Comparison of ENCODE assay signal across 13 cellular contexts in the genomic region with DNA sequence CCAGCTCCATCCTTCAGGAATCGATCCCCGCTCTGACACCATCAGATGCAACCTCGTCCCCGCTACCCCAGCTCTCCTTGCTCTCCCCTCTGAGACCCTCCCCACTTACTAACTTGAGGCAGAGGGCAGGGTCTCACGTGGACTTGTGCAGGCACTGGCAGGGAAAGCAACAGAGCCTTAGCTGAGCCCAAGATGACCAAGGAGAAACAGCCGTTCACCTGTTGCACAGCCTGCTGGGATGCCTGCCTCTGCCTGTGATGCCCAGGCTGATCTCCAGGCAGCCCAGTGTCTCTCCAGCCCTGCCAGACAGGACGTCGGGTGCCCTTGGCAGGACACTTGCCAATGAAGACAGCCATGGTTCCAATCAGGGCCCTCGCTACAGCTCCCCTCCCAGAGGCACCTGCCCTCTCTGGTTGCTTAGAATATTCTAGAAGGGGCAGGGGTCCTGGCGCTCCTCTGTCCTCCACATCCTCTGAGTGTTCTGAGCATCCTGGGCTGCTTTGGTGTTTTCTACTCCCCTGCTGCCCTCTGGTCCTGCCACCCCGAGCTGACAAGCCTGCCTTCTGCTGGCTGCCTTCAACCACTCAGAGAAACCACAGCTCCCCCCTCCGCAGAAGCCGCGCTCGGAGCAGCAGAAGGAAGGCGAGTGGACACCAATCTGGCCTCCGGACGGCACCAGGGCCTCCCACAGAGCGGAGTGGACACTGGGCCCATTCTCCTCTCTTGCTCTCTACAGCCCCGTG. TPM values are rescaled to one million over a fixed set of nuclear protein-coding genes. Genes with fewer than 3 reads are reported as not detected.
DNase-seq lines count a peak whose midpoint lies in the region; ATAC-seq and TF ChIP-seq lines count a peak whose summit lies in the region.
"Had no signal": no experiment of that assay in that cellular context is flagged by ENCODE, and none has a peak within 500 bp of the region (broad histone marks: within the 10 kb centered on the region; RNA-seq: fewer than 3 reads in every experiment).

No MANE protein-coding gene starts in this region.

- no peaks in the 10 kb centered on the region; the same call in 1 of the 2 replicates for H3K9me3 ChIP-seq in AG04450 (ENCODE audit: control insufficient read depth, insufficient read depth, low read length)

- no peak overlapping the region for H3K4me3 ChIP-seq in AG04450 (ENCODE audit: low read depth, low read length)
- H3K4me3 ChIP-seq: cardiac muscle cell had no signal

- H3K27me3 ChIP-seq in AG04450 (ENCODE audit: control insufficient read depth, insufficient read depth, low read length), result no peaks in the 10 kb centered on the region
- H3K27me3 ChIP-seq in layer of hippocampus (ENCODE audit: control insufficient read depth, insufficient read depth, low read length), result no peaks in the 10 kb centered on the region
- H3K27me3 ChIP-seq: cardiac muscle cell had no signal

- POLR2A ChIA-PET in AG04450 (lab: Yijun Ruan, JAX), result interaction anchor here (0.6 to 1.1 kb wide), 2 partner anchors 13 to 18 kb away, joined by 3 to 5 read pairs; no protein-coding TSS in a partner anchor

- H3K27ac ChIP-seq in AG04450 (ENCODE audit: low read depth, low read length), result peak overlapping the region; percentile 34
- H3K27ac ChIP-seq in caudate nucleus (ENCODE audit: low read depth, low read length), result peak overlapping the region; percentile 56
- peak overlapping the region; percentile 75 for H3K27ac ChIP-seq in layer of hippocampus (ENCODE audit: low read depth, low read length)
- H3K27ac ChIP-seq: cardiac muscle cell had no signal

- intact Hi-C loops in sciatic nerve (cut with DNase I), result no loop called here

- no peak for TF ChIP-seq CTCF in AG04450 (IDR thresholded peaks at IDR 0.05; ENCODE audit: low read depth, low read length)

- ATAC-seq in sciatic nerve, result peak; percentile 80
- no peak for ATAC-seq in HG03354 (IDR thresholded peaks at IDR 0.05; ENCODE audit: poor library complexity, severe bottlenecking, unreplicated experiment)
- no peak for ATAC-seq in HG03039 (IDR thresholded peaks at IDR 0.05; ENCODE audit: unreplicated experiment)
- no peak for ATAC-seq in GM21576 (IDR thresholded peaks at IDR 0.05; ENCODE audit: unreplicated experiment)

- DNase-seq in AG04450 (ENCODE audit: low read depth, low spot score), result no peak
- peak in 59 of 61 donors; percentile 13 to 92 (median 73) for DNase-seq in caudate nucleus (lab: John Stamatoyannopoulos, UW)
- peak; percentile 81 for DNase-seq in sciatic nerve (ENCODE audit: low spot score)
- no peak for DNase-seq in DMS79 (lab: John Stamatoyannopoulos, UW)
- DNase-seq: left cardiac atrium, MM.1S, NCI-H510A, small intestine had no signal

- CTCF ChIA-PET in AG04450 (lab: Charles Lee), result interaction anchor here (1.6 kb wide), 1 partner anchor 31 kb away, joined by 4 read pairs; no protein-coding TSS in a partner anchor

RNA-seq across cellular contexts. Expression of a gene that starts 6.7 kb away (rescaled TPM):
- polyA plus RNA-seq in AG04450 (2011; rRNA removed), result 0.11 and 0.19 TPM in 2 replicates
- polyA minus RNA-seq in AG04450 (2011; rRNA and poly(A)+ RNA removed), result 1.5 and 1.8 TPM in 2 replicates
- 16.7 TPM for total RNA-seq in sciatic nerve
- polyA plus RNA-seq: cardiac muscle cell had no signal

RNA-seq across cellular contexts. Expression of a gene that starts 28.9 kb away (rescaled TPM):
- 356 and 387 TPM in 2 replicates for polyA plus RNA-seq in AG04450 (2011; rRNA removed)
- 165 and 172 TPM in 2 replicates for polyA minus RNA-seq in AG04450 (2011; rRNA and poly(A)+ RNA removed)
- total RNA-seq in sciatic nerve, result 720 TPM

RNA-seq across cellular contexts. Expression of a gene that starts 55.6 kb away (rescaled TPM):
- 18.3 and 19.2 TPM in 2 replicates for polyA plus RNA-seq in AG04450 (2011; rRNA removed)
- polyA minus RNA-seq in AG04450 (2011; rRNA and poly(A)+ RNA removed), result 31.4 and 39.2 TPM in 2 replicates
- total RNA-seq in sciatic nerve, result 109 TPM

Comparison
In these comparisons a context has a peak if more than half of its experiments do, and no peak if none do; other contexts are left out.
1. DNase-seq: peak in caudate nucleus (59 of 61) and sciatic nerve (single experiment); none in AG04450 (single experiment) and DMS79 (single experiment).
2. Peak in every context shown above with its lines, with median percentiles within 50 percentile points of each other: H3K27ac ChIP-seq.